Comparison of ENCODE assay signal across 17 cellular contexts in the genomic region with DNA sequence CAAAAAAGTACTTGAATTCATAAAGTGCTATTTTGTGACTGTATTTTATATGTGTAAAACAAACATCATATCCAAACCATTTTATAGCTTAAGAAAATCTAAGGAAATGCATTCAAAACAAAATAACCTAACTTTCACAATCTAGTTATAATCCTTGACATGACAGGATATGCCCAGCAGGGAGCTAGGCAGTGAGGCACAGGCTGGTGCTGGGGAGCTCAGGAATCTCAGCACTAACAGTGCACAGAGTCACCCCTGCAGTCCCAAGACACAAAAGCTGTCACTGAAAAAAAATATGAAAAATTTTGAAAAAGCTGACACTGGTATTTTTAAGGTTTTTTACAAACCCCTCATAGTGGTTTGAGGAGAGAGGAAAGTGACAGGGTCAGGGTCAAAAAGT. TPM values are rescaled to one million over a fixed set of nuclear protein-coding genes. Genes with fewer than 3 reads are reported as not detected.
"Had no signal": no experiment of that assay in that cellular context is flagged by ENCODE, and none has a peak within 500 bp of the region (broad histone marks: within the 10 kb centered on the region; RNA-seq: fewer than 3 reads in every experiment).

No MANE protein-coding gene starts in this region.

- H3K27ac Mint-ChIP-seq: activated CD4-positive, alpha-beta T cell treated with anti-CD3 and anti-CD28 coated beads, Interleukin-2, amount 10 ng/mL, durations not matched to agents 24 days and 14 days; activated T-helper 1 cell treated with anti-CD3 and anti-CD28 coated beads, Interleukin-12 subunit alpha, Interleukin-12 subunit beta, Interleukin-2, Interleukin-4 antibody, amounts not matched to agents 30 ng/mL and 10 ng/mL and 1 ng/mL, durations not matched to agents 14 hours and 24 hours and 36 hours; mesothelial cell of epicardium had no signal

- H3K9me3 Mint-ChIP-seq: activated CD4-positive, alpha-beta T cell treated with anti-CD3 and anti-CD28 coated beads, Interleukin-2, amount 10 ng/mL, durations not matched to agents 24 days and 14 days; activated T-helper 1 cell treated with anti-CD3 and anti-CD28 coated beads, Interleukin-12 subunit alpha, Interleukin-12 subunit beta, Interleukin-2, Interleukin-4 antibody, amounts not matched to agents 30 ng/mL and 10 ng/mL and 1 ng/mL, durations not matched to agents 14 hours and 24 hours and 36 hours had no signal

- H3K36me3 Mint-ChIP-seq: mesothelial cell of epicardium had no signal

- H3K27me3 Mint-ChIP-seq: activated CD4-positive, alpha-beta T cell treated with anti-CD3 and anti-CD28 coated beads, Interleukin-2, amount 10 ng/mL, durations not matched to agents 24 days and 14 days had no signal

- H3K4me1 Mint-ChIP-seq: activated CD4-positive, alpha-beta T cell treated with anti-CD3 and anti-CD28 coated beads, Interleukin-2, amount 10 ng/mL, durations not matched to agents 24 days and 14 days; mesothelial cell of epicardium had no signal

- ATAC-seq: gastrocnemius medialis, right cardiac atrium had no signal

- DNase-seq: activated CD4-positive, alpha-beta T cell treated with anti-CD3 and anti-CD28 coated beads, Interleukin-2, amount 10 ng/mL, durations not matched to agents 24 days and 14 days; activated naive CD4-positive, alpha-beta T cell; aorta; colonic mucosa; effector CD4-positive, alpha-beta T cell; gastrocnemius medialis; right cardiac atrium; thyroid gland; uterus had no signal

- H3K4me3 ChIP-seq: cardiac muscle cell, colonic mucosa, gastrocnemius medialis, smooth muscle cell, thyroid gland, uterus had no signal

- H3K4me3 Mint-ChIP-seq: activated CD4-positive, alpha-beta T cell treated with anti-CD3 and anti-CD28 coated beads, Interleukin-2, amount 10 ng/mL, durations not matched to agents 24 days and 14 days; activated T-helper 1 cell treated with anti-CD3 and anti-CD28 coated beads, Interleukin-12 subunit alpha, Interleukin-12 subunit beta, Interleukin-2, Interleukin-4 antibody, amounts not matched to agents 30 ng/mL and 10 ng/mL and 1 ng/mL, durations not matched to agents 14 hours and 24 hours and 36 hours; mesothelial cell of epicardium had no signal

RNA-seq across cellular contexts. Expression of a gene that starts 24.2 kb away (rescaled TPM):
- total RNA-seq: activated CD4-positive, alpha-beta T cell treated with anti-CD3 and anti-CD28 coated beads, Interleukin-2, amount 10 ng/mL, durations not matched to agents 24 days and 14 days; activated T-helper 1 cell treated with anti-CD3 and anti-CD28 coated beads, Interleukin-12 subunit alpha, Interleukin-12 subunit beta, Interleukin-2, Interleukin-4 antibody, amounts not matched to agents 30 ng/mL and 10 ng/mL and 1 ng/mL, durations not matched to agents 14 hours and 24 hours and 36 hours; aorta; cardiac muscle cell; gastrocnemius medialis; kidney epithelial cell; mesothelial cell of epicardium; myocyte; posterior vena cava; right cardiac atrium; smooth muscle cell; thyroid gland had no signal
- polyA plus RNA-seq: aorta, cardiac muscle cell, fibroblast of lung, right cardiac atrium, smooth muscle cell had no signal
